In the genomic region with DNA sequence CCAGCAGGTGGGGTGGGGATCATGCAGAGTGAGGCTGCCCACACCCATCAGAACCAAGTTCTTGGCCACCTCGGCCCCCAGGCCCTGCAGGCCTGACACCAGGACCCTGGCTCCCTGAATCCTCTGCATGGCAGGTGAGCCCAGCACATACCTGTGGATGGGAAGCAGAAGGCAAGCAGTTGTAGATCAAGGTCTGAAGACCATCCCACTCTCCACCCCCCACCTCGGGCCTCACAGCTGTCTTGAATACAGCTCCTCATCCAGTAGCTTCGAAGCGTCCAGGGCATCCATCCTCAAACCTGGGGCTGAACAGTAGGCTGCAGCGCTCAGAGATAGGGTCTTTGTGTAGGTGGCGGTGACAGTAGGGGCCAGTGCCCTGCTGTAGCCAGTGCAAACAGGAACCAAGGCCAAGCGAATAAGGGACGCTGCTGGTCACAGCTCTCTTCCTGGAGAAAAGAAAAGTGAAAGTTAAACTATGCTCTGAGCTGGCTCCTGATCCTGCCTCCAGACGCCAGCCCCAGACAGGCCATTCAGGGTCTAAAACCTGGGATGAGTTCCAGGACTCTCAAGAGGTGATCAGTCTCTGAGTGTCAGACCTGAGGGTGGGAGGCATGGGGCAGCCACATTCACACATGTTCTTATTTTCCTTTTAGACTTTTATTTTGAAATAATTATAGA, we compare ENCODE assay signal across 1 cellular context.
TF ChIP-seq lines count a peak whose summit lies in the region.

A gene with protein sequence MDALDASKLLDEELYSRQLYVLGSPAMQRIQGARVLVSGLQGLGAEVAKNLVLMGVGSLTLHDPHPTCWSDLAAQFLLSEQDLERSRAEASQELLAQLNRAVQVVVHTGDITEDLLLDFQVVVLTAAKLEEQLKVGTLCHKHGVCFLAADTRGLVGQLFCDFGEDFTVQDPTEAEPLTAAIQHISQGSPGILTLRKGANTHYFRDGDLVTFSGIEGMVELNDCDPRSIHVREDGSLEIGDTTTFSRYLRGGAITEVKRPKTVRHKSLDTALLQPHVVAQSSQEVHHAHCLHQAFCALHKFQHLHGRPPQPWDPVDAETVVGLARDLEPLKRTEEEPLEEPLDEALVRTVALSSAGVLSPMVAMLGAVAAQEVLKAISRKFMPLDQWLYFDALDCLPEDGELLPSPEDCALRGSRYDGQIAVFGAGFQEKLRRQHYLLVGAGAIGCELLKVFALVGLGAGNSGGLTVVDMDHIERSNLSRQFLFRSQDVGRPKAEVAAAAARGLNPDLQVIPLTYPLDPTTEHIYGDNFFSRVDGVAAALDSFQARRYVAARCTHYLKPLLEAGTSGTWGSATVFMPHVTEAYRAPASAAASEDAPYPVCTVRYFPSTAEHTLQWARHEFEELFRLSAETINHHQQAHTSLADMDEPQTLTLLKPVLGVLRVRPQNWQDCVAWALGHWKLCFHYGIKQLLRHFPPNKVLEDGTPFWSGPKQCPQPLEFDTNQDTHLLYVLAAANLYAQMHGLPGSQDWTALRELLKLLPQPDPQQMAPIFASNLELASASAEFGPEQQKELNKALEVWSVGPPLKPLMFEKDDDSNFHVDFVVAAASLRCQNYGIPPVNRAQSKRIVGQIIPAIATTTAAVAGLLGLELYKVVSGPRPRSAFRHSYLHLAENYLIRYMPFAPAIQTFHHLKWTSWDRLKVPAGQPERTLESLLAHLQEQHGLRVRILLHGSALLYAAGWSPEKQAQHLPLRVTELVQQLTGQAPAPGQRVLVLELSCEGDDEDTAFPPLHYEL (minus strand): TSS at position 457 of the 678 bp plus-strand sequence. CDS start 166 bp downstream, at position 291.

TF ChIP-seq in GM12878, 131 proteins besides CTCF, POLR2A, EP300 and RAD21 (continued from another document):
- TF ChIP-seq TCF12 (IDR thresholded peaks at IDR 0.05; ENCODE audit: low read depth, low read length) (no peak), NBN (IDR thresholded peaks at IDR 0.05) (0 out of 2 replicates have a peak, but pooled peaks have one; percentile 22), IKZF2 (IDR thresholded peaks at IDR 0.05) (peak; percentile 42 to 43; a peak in 2 of 4 replicates), IKZF1 (conservative IDR thresholded peaks at IDR 0.05) (peak; percentile 44; the same call in 1 of the 2 replicates), CHD2 (IDR thresholded peaks at IDR 0.05; ENCODE audit: borderline replicate concordance, low read depth, low read length) (0 out of 2 replicates have a peak, but pooled peaks have one; percentile 53), DPF2 (IDR thresholded peaks at IDR 0.05) (0 out of 2 replicates have a peak, but pooled peaks have one; percentile 21), POLR2AphosphoS2 (IDR thresholded peaks at IDR 0.05; ENCODE audit: low read depth, low read length) (peak; percentile 52; the same call in 1 of the 2 replicates), YY1 (IDR thresholded peaks at IDR 0.05; ENCODE audit: low read depth, low read length) (peak; percentile 55), POU2F2 (IDR thresholded peaks at IDR 0.05; ENCODE audit: borderline replicate concordance, low read depth, low read length) (peak; percentile 36; the same call in 1 of the 3 replicates), TCF3 (IDR thresholded peaks at IDR 0.05; ENCODE audit: borderline replicate concordance, insufficient read depth, low read depth, low read length) (peak; percentile 34; the same call in 1 of the 2 replicates), TCF7 (IDR thresholded peaks at IDR 0.05; ENCODE audit: borderline replicate concordance) (no peak), POLR2AphosphoS5 (IDR thresholded peaks at IDR 0.05; ENCODE audit: low read length) (peak; percentile 79), RELA (IDR thresholded peaks at IDR 0.05; ENCODE audit: borderline replicate concordance, partially characterized antibody) (no peak), WRNIP1 (IDR thresholded peaks at IDR 0.05; ENCODE audit: borderline replicate concordance, low read depth, low read length) (no peak), SUPT20H (IDR thresholded peaks at IDR 0.05; ENCODE audit: borderline replicate concordance, control insufficient read depth, low read depth, low read length) (no peak), FOXM1 (IDR thresholded peaks at IDR 0.05; ENCODE audit: low read depth, low read length) (no peak), HCFC1 (IDR thresholded peaks at IDR 0.05; ENCODE audit: low read length) (peak; percentile 47), LARP7 (IDR thresholded peaks at IDR 0.05) (0 out of 2 replicates have a peak, but pooled peaks have one; percentile 37), YBX1 (IDR thresholded peaks at IDR 0.05) (no peak), EED (IDR thresholded peaks at IDR 0.05; ENCODE audit: low read depth) (peak; percentile 51; the same call in 1 of the 2 replicates)
- TF ChIP-seq, protein P1, sequence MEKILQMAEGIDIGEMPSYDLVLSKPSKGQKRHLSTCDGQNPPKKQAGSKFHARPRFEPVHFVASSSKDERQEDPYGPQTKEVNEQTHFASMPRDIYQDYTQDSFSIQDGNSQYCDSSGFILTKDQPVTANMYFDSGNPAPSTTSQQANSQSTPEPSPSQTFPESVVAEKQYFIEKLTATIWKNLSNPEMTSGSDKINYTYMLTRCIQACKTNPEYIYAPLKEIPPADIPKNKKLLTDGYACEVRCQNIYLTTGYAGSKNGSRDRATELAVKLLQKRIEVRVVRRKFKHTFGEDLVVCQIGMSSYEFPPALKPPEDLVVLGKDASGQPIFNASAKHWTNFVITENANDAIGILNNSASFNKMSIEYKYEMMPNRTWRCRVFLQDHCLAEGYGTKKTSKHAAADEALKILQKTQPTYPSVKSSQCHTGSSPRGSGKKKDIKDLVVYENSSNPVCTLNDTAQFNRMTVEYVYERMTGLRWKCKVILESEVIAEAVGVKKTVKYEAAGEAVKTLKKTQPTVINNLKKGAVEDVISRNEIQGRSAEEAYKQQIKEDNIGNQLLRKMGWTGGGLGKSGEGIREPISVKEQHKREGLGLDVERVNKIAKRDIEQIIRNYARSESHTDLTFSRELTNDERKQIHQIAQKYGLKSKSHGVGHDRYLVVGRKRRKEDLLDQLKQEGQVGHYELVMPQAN (conservative IDR thresholded peaks at IDR 0.05): 0 out of 2 replicates have a peak, but pooled peaks have one; percentile 42
- TF ChIP-seq, protein P2, sequence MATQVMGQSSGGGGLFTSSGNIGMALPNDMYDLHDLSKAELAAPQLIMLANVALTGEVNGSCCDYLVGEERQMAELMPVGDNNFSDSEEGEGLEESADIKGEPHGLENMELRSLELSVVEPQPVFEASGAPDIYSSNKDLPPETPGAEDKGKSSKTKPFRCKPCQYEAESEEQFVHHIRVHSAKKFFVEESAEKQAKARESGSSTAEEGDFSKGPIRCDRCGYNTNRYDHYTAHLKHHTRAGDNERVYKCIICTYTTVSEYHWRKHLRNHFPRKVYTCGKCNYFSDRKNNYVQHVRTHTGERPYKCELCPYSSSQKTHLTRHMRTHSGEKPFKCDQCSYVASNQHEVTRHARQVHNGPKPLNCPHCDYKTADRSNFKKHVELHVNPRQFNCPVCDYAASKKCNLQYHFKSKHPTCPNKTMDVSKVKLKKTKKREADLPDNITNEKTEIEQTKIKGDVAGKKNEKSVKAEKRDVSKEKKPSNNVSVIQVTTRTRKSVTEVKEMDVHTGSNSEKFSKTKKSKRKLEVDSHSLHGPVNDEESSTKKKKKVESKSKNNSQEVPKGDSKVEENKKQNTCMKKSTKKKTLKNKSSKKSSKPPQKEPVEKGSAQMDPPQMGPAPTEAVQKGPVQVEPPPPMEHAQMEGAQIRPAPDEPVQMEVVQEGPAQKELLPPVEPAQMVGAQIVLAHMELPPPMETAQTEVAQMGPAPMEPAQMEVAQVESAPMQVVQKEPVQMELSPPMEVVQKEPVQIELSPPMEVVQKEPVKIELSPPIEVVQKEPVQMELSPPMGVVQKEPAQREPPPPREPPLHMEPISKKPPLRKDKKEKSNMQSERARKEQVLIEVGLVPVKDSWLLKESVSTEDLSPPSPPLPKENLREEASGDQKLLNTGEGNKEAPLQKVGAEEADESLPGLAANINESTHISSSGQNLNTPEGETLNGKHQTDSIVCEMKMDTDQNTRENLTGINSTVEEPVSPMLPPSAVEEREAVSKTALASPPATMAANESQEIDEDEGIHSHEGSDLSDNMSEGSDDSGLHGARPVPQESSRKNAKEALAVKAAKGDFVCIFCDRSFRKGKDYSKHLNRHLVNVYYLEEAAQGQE (IDR thresholded peaks at IDR 0.05; ENCODE audit: low read depth, low read length): 0 out of 2 replicates have a peak, but pooled peaks have one; percentile 9
- TF ChIP-seq, protein P3, sequence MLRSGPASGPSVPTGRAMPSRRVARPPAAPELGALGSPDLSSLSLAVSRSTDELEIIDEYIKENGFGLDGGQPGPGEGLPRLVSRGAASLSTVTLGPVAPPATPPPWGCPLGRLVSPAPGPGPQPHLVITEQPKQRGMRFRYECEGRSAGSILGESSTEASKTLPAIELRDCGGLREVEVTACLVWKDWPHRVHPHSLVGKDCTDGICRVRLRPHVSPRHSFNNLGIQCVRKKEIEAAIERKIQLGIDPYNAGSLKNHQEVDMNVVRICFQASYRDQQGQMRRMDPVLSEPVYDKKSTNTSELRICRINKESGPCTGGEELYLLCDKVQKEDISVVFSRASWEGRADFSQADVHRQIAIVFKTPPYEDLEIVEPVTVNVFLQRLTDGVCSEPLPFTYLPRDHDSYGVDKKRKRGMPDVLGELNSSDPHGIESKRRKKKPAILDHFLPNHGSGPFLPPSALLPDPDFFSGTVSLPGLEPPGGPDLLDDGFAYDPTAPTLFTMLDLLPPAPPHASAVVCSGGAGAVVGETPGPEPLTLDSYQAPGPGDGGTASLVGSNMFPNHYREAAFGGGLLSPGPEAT (IDR thresholded peaks at IDR 0.05; ENCODE audit: low read depth): peak; percentile 68; the same call in 1 of the 2 replicates
- TF ChIP-seq, protein P4, sequence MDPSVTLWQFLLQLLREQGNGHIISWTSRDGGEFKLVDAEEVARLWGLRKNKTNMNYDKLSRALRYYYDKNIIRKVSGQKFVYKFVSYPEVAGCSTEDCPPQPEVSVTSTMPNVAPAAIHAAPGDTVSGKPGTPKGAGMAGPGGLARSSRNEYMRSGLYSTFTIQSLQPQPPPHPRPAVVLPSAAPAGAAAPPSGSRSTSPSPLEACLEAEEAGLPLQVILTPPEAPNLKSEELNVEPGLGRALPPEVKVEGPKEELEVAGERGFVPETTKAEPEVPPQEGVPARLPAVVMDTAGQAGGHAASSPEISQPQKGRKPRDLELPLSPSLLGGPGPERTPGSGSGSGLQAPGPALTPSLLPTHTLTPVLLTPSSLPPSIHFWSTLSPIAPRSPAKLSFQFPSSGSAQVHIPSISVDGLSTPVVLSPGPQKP (IDR thresholded peaks at IDR 0.05; ENCODE audit: low read depth, low read length): 0 out of 2 replicates have a peak, but pooled peaks have one; percentile 9
